In genomic region chr2:43790118-43790517, GRCh38 we compare ENCODE assay signal across 1 cellular context.
TF ChIP-seq lines count a peak whose summit lies in the region.

No MANE protein-coding gene starts in this region.

TF ChIP-seq in HepG2, 621 proteins besides CTCF, POLR2A, EP300 and RAD21:
- no peak for TF ChIP-seq EZH2 (conservative IDR thresholded peaks at IDR 0.05; ENCODE audit: low read depth, low read length)
- TF ChIP-seq CHD2 (IDR thresholded peaks at IDR 0.05; ENCODE audit: low read depth, low read length), result no peak
- no peak for TF ChIP-seq SP5 (CRISPR knock-in tag; IDR thresholded peaks at IDR 0.05; ENCODE audit: borderline replicate concordance, low read depth)
- TF ChIP-seq RBAK (CRISPR knock-in tag; IDR thresholded peaks at IDR 0.05), result no peak
- TF ChIP-seq ZNF232 (CRISPR knock-in tag; IDR thresholded peaks at IDR 0.05; ENCODE audit: borderline replicate concordance), result no peak
- no peak for TF ChIP-seq CHD4 (IDR thresholded peaks at IDR 0.05; ENCODE audit: borderline replicate concordance, low read length)
- TF ChIP-seq HOXA3 (CRISPR knock-in tag; IDR thresholded peaks at IDR 0.05), result no peak
- TF ChIP-seq BCLAF1 (IDR thresholded peaks at IDR 0.05), result no peak
- no peak for TF ChIP-seq KLF12 (CRISPR knock-in tag; IDR thresholded peaks at IDR 0.05; ENCODE audit: borderline replicate concordance)
